Comparison of ENCODE assay signal across 1 cellular context in genomic region chr15:65832549-65833364, GRCh38.
A peak's percentile ranks its signal among the peaks of the same experiment; 100 is the strongest.
TF ChIP-seq lines count a peak whose summit lies in the region.

No MANE protein-coding gene starts in this region.

TF ChIP-seq in HEK293, 187 proteins besides CTCF, POLR2A, EP300 and RAD21 (continued from another document):
- peak; percentile 69 for TF ChIP-seq ZNF18 (tag by site-specific recombination; IDR thresholded peaks at IDR 0.05)
- peak; percentile 93 for TF ChIP-seq TSHZ1 (tag by site-specific recombination; IDR thresholded peaks at IDR 0.05; ENCODE audit: borderline replicate concordance)
- TF ChIP-seq GLIS1 (tag by site-specific recombination; IDR thresholded peaks at IDR 0.05), result peak; percentile 97
- no peak for TF ChIP-seq GFI1B (tag by site-specific recombination; IDR thresholded peaks at IDR 0.05)
- TF ChIP-seq ZNF138 (tag by site-specific recombination; IDR thresholded peaks at IDR 0.05; ENCODE audit: borderline replicate concordance), result no peak
- TF ChIP-seq ZXDB (tag by site-specific recombination; IDR thresholded peaks at IDR 0.05), result peak; percentile 100
- TF ChIP-seq ZNF529 (tag by site-specific recombination; IDR thresholded peaks at IDR 0.05; ENCODE audit: insufficient replicate concordance), result peak; percentile 23
- TF ChIP-seq FEZF1 (tag by site-specific recombination; IDR thresholded peaks at IDR 0.05), result peak; percentile 99
- peak; percentile 91 for TF ChIP-seq OSR2 (tag by site-specific recombination; IDR thresholded peaks at IDR 0.05)
- peak; percentile 72 for TF ChIP-seq ZBTB11 (tag by site-specific recombination; conservative IDR thresholded peaks at IDR 0.05; ENCODE audit: low read depth)
- TF ChIP-seq ZNF157 (tag by site-specific recombination; IDR thresholded peaks at IDR 0.05), result no peak
- 0 out of 2 replicates have a peak, but pooled peaks have one; percentile 78 for TF ChIP-seq ZNF610 (tag by site-specific recombination; IDR thresholded peaks at IDR 0.05; ENCODE audit: borderline replicate concordance)
- TF ChIP-seq AEBP2 (tag by site-specific recombination; IDR thresholded peaks at IDR 0.05; ENCODE audit: borderline replicate concordance), result no peak
- peak; percentile 75 for TF ChIP-seq ZNF76 (tag by site-specific recombination; IDR thresholded peaks at IDR 0.05; ENCODE audit: borderline replicate concordance, low read depth)
- peak; percentile 84 for TF ChIP-seq ZNF324 (tag by site-specific recombination; IDR thresholded peaks at IDR 0.05)
- no peak for TF ChIP-seq ZNF624 (tag by site-specific recombination; IDR thresholded peaks at IDR 0.05)
- TF ChIP-seq BCL6B (tag by site-specific recombination; IDR thresholded peaks at IDR 0.05), result no peak
- TF ChIP-seq ZEB2 (tag by site-specific recombination; IDR thresholded peaks at IDR 0.05), result peak; percentile 97
- TF ChIP-seq ZNF19 (tag by site-specific recombination; IDR thresholded peaks at IDR 0.05; ENCODE audit: low read depth), result no peak
- peak; percentile 86 for TF ChIP-seq PRDM4 (tag by site-specific recombination; IDR thresholded peaks at IDR 0.05)
- no peak for TF ChIP-seq ZBTB48 (tag by site-specific recombination; IDR thresholded peaks at IDR 0.05)
- TF ChIP-seq ZBTB1 (tag by site-specific recombination; IDR thresholded peaks at IDR 0.05), result peak; percentile 85; the same call in 1 of the 2 replicates
- TF ChIP-seq ZNF521 (tag by site-specific recombination; IDR thresholded peaks at IDR 0.05), result no peak
- no peak for TF ChIP-seq ZNF747 (tag by site-specific recombination; IDR thresholded peaks at IDR 0.05)
- TF ChIP-seq ZNF350 (tag by site-specific recombination; IDR thresholded peaks at IDR 0.05), result no peak
- peak; percentile 99 for TF ChIP-seq ZSCAN16 (tag by site-specific recombination; IDR thresholded peaks at IDR 0.05)
- TF ChIP-seq ZNF248 (tag by site-specific recombination; IDR thresholded peaks at IDR 0.05), result no peak
- TF ChIP-seq ZBTB6 (tag by site-specific recombination; IDR thresholded peaks at IDR 0.05), result no peak
- no peak for TF ChIP-seq ZNF510 (tag by site-specific recombination; IDR thresholded peaks at IDR 0.05; ENCODE audit: insufficient replicate concordance)
- peak; percentile 99 for TF ChIP-seq BCL11A (tag by site-specific recombination; IDR thresholded peaks at IDR 0.05; ENCODE audit: low read depth)
- peak; percentile 95 for TF ChIP-seq TRIM28 (IDR thresholded peaks at IDR 0.05; ENCODE audit: borderline replicate concordance, low read length)
- TF ChIP-seq ZNF394 (tag by site-specific recombination; IDR thresholded peaks at IDR 0.05; ENCODE audit: borderline replicate concordance), result peak; percentile 99
- peak; percentile 74 for TF ChIP-seq ZNF341 (tag by site-specific recombination; IDR thresholded peaks at IDR 0.05; ENCODE audit: low read depth)
- no peak for TF ChIP-seq ZNF571 (tag by site-specific recombination; IDR thresholded peaks at IDR 0.05)
- TF ChIP-seq ZNF473 (tag by site-specific recombination; IDR thresholded peaks at IDR 0.05), result no peak
- no peak for TF ChIP-seq ZNF664 (tag by site-specific recombination; IDR thresholded peaks at IDR 0.05)
- no peak for TF ChIP-seq ZNF174 (tag by site-specific recombination; IDR thresholded peaks at IDR 0.05)
- TF ChIP-seq ZNF626 (tag by site-specific recombination; IDR thresholded peaks at IDR 0.05), result 0 out of 2 replicates have a peak, but pooled peaks have one; percentile 71
- no peak for TF ChIP-seq ZNF280C (tag by site-specific recombination; IDR thresholded peaks at IDR 0.05)
